ENCODE assay signal across 12 cellular contexts in genomic region chr2:150478206-150478974, GRCh38. TPM values are rescaled to one million over a fixed set of nuclear protein-coding genes. Genes with fewer than 3 reads are reported as not detected.
DNase-seq lines count a peak whose midpoint lies in the region; ATAC-seq, FAIRE-seq and TF ChIP-seq lines count a peak whose summit lies in the region.
"Had no signal": no experiment of that assay in that cellular context is flagged by ENCODE, and none has a peak within 500 bp of the region (broad histone marks: within the 10 kb centered on the region; RNA-seq: fewer than 3 reads in every experiment).

No MANE protein-coding gene starts in this region.

- H3K4me3 ChIP-seq in HCT116 (replicated peaks in 1 of 2; ENCODE audit: low read depth in 1 of 2, low read length in 2 of 2), result peak overlapping the region in 1 of 2 experiments; percentile 42; a peak in 2 of 4 replicates
- H3K4me3 ChIP-seq in GM12878, result no peak overlapping the region
- peak overlapping the region; percentile 19 for H3K4me3 ChIP-seq in thoracic aorta
- no peak overlapping the region for H3K4me3 ChIP-seq in effector memory CD4-positive, alpha-beta T cell (ENCODE audit: insufficient read depth, low read depth, low read length, poor library complexity, severe bottlenecking)
- H3K4me3 ChIP-seq: SK-N-MC, testis had no signal

- in situ Hi-C loops in GM12878 (cut with MboI), result no loop called here

- H3K9me2 ChIP-seq in HCT116 (ENCODE audit: insufficient read depth), result no peaks in the 10 kb centered on the region

- H3K79me2 ChIP-seq in HCT116 (ENCODE audit: insufficient read depth, low read length) (peaks cover 100% of the 10 kb centered on the region), GM12878 (ENCODE audit: control insufficient read depth, insufficient read depth, low read length) (no peaks in the 10 kb centered on the region)

- H3K27me3 ChIP-seq in HCT116 (ENCODE audit: insufficient read depth, low read length), result no peaks in the 10 kb centered on the region
- H3K27me3 ChIP-seq in GM12878 (replicated peaks in 1 of 2; ENCODE audit: control insufficient read depth in 2 of 2, insufficient read depth in 2 of 2, low read length in 1 of 2), result no peaks in the 10 kb centered on the region; a peak in 1 of 4 replicates
- H3K27me3 ChIP-seq in thoracic aorta (replicated peaks; ENCODE audit: insufficient read depth), result no peaks in the 10 kb centered on the region
- H3K27me3 ChIP-seq in effector memory CD4-positive, alpha-beta T cell (replicated peaks; ENCODE audit: control insufficient read depth, insufficient read depth, low read length, poor library complexity, severe bottlenecking), result no peaks in the 10 kb centered on the region
- H3K27me3 ChIP-seq: testis had no signal

- H3K27ac ChIP-seq in HCT116 (ENCODE audit: low read depth, low read length) (peak overlapping the region; percentile 3; the same call in 1 of the 2 replicates), GM12878 (ENCODE audit: control insufficient read depth, insufficient read depth) (no peak overlapping the region), thoracic aorta (peak overlapping the region; percentile 52 to 68)
- H3K27ac ChIP-seq in effector memory CD4-positive, alpha-beta T cell (ENCODE audit: insufficient read depth, low read length, poor library complexity, severe bottlenecking), result no peak overlapping the region
- H3K27ac ChIP-seq: SK-N-MC, testis had no signal

- DNase-seq in HCT116 (ENCODE audit: low read depth, low spot score) (no peak), GM12878 (ENCODE audit: low read depth, low spot score) (no peak), left colon (no peak), thoracic aorta (ENCODE audit: low spot score) (no peak), AML-193 (lab: John Stamatoyannopoulos, UW) (no peak)
- no peak for DNase-seq in effector memory CD4-positive, alpha-beta T cell
- DNase-seq: GF-D8, NCI-H146, testis had no signal

- TF ChIP-seq RAD21 in HCT116 (IDR thresholded peaks at IDR 0.05; ENCODE audit: low read depth) (no peak), GM12878 (IDR thresholded peaks at IDR 0.05; ENCODE audit: insufficient read depth, low read depth, low read length) (no peak)

- TF ChIP-seq POLR2A in HCT116 (IDR thresholded peaks at IDR 0.05; ENCODE audit: borderline replicate concordance, extremely low read depth, insufficient read depth, insufficient read length) (no peak), GM12878 (IDR thresholded peaks at IDR 0.05; ENCODE audit: low read depth, low read length) (no peak)

- CTCF ChIA-PET in HCT116 (lab: Charles Lee), result no interaction called here
- CTCF ChIA-PET in GM12878 (lab: Yijun Ruan, JAX), result interaction anchor here (0.6 to 3.7 kb wide), 6 partner anchors 10 to 572 kb away, joined by 3 to 21 read pairs (median 4); no protein-coding TSS in a partner anchor

- H2AFZ ChIP-seq in HCT116 (ENCODE audit: low read depth, low read length, poor library complexity, severe bottlenecking), result no peak overlapping the region
- no peak overlapping the region for H2AFZ ChIP-seq in GM12878 (ENCODE audit: control insufficient read depth, low read depth, low read length)

- SMC1A ChIA-PET in GM12878 (lab: Charles Lee; ENCODE audit: uncharacterized antibody, unreplicated experiment), result interaction anchor here (0.7 to 5.1 kb wide), 15 partner anchors 10 to 178 kb away, joined by 3 to 29 read pairs (median 7); no protein-coding TSS in a partner anchor

- FAIRE-seq in GM12878 (lab: Jason Lieb, UNC), result no peak

- H3K9ac ChIP-seq in HCT116 (ENCODE audit: low read length) (peak overlapping the region; percentile 50), GM12878 (ENCODE audit: control insufficient read depth, insufficient read depth, low read length) (no peak overlapping the region)

- peak overlapping the region; percentile 79 for H3K4me2 ChIP-seq in HCT116 (ENCODE audit: low read length)
- H3K4me2 ChIP-seq in GM12878 (ENCODE audit: control insufficient read depth, insufficient read depth), result no peak overlapping the region

- H3K36me3 ChIP-seq in HCT116 (ENCODE audit: control insufficient read depth in 1 of 2, insufficient read depth in 2 of 2, low read length in 2 of 2) (peaks cover 2 to 24% of the 10 kb centered on the region in 2 experiments; a peak in 2 of 4 replicates), GM12878 (ENCODE audit: control insufficient read depth in 2 of 2, insufficient read depth in 2 of 2, low read length in 1 of 2) (no peaks in the 10 kb centered on the region), thoracic aorta (peaks cover 7% of the 10 kb centered on the region)
- no peaks in the 10 kb centered on the region for H3K36me3 ChIP-seq in effector memory CD4-positive, alpha-beta T cell (ENCODE audit: control insufficient read depth, insufficient read depth, low read length)

- RAD21 ChIA-PET in HCT116 (lab: Charles Lee; ENCODE audit: low non-redundant PET in 1 of 2, low total read pairs in 2 of 2, uncharacterized antibody in 2 of 2, unreplicated experiment in 2 of 2) (no interaction called here), GM12878 (lab: Charles Lee; ENCODE audit: unreplicated experiment) (interaction anchor here (0.8 to 9.9 kb wide), 14 partner anchors 6 to 132 kb away, joined by 3 to 143 read pairs (median 3); no protein-coding TSS in a partner anchor)

- H3K4me1 ChIP-seq in HCT116 (ENCODE audit: control insufficient read depth in 1 of 2, insufficient read depth in 2 of 2, low read length in 2 of 2) (peaks cover 38 to 98% of the 10 kb centered on the region in 2 experiments), GM12878 (ENCODE audit: control insufficient read depth, insufficient read depth, low read length) (no peaks in the 10 kb centered on the region), thoracic aorta (ENCODE audit: control insufficient read depth in 1 of 2, low read depth in 2 of 2) (peaks cover 34 to 83% of the 10 kb centered on the region in 2 donors)
- H3K4me1 ChIP-seq in effector memory CD4-positive, alpha-beta T cell (ENCODE audit: control insufficient read depth, insufficient read depth, low read length, poor library complexity, severe bottlenecking), result no peaks in the 10 kb centered on the region
- H3K4me1 ChIP-seq: testis had no signal

- H4K20me1 ChIP-seq in HCT116 (ENCODE audit: insufficient read depth) (peaks cover 6% of the 10 kb centered on the region; the same call in 1 of the 2 replicates), GM12878 (ENCODE audit: control insufficient read depth, insufficient read depth) (no peaks in the 10 kb centered on the region)

- no peak for TF ChIP-seq EP300 in GM12878 (IDR thresholded peaks at IDR 0.05; ENCODE audit: borderline replicate concordance in 1 of 2, control insufficient read depth in 1 of 2, low read depth in 2 of 2, low read length in 2 of 2)

- TF ChIP-seq CTCF in HCT116 (IDR thresholded peaks at IDR 0.05 in 2 of 3, conservative IDR thresholded peaks at IDR 0.05 in 1 of 3; ENCODE audit: borderline replicate concordance in 1 of 3, insufficient read depth in 1 of 3, low read depth in 2 of 3, low read length in 2 of 3) (no peak), GM12878 (IDR thresholded peaks at IDR 0.05 in 2 of 3, conservative IDR thresholded peaks at IDR 0.05 in 1 of 3; ENCODE audit: control insufficient read depth in 2 of 3, extremely low read depth in 1 of 3, insufficient read depth in 1 of 3, low read depth in 3 of 3, low read length in 3 of 3) (no peak), thoracic aorta (IDR thresholded peaks at IDR 0.05) (no peak)

- BruUV-seq in HCT116 (replicated peaks; lab: Mats Ljungman, UMichigan) (no TSS peak), GM12878 (replicated peaks; lab: Mats Ljungman, UMichigan) (no TSS peak)

- no peaks in the 10 kb centered on the region for H3K9me3 ChIP-seq in HCT116 (ENCODE audit: control insufficient read depth in 1 of 2, insufficient read depth in 1 of 2, low read depth in 1 of 2, low read length in 2 of 2)
- H3K9me3 ChIP-seq in GM12878 (replicated peaks; ENCODE audit: control insufficient read depth, insufficient read depth, low read length), result no peaks in the 10 kb centered on the region
- H3K9me3 ChIP-seq in thoracic aorta, result no peaks in the 10 kb centered on the region
- no peaks in the 10 kb centered on the region for H3K9me3 ChIP-seq in effector memory CD4-positive, alpha-beta T cell (ENCODE audit: control insufficient read depth, low read length)
- H3K9me3 ChIP-seq: testis had no signal

- WGBS in GM12878 (ENCODE audit: insufficient coverage, insufficient replicate concordance, low lambda C conversion rate, missing lambda C conversion rate), result 11% methylated on average over 5 of the region's 6 CpGs

- POLR2A ChIA-PET in HCT116 (lab: Charles Lee), result no interaction called here
- POLR2A ChIA-PET in GM12878 (lab: Charles Lee), result interaction anchor here (0.6 to 2.1 kb wide), 5 partner anchors 9 to 228 kb away, joined by 3 to 10 read pairs (median 4); no protein-coding TSS in a partner anchor

- intact Hi-C loops in HCT116 (cut with micrococcal nuclease), result no loop called here
- intact Hi-C loops in GM12878 (cut with micrococcal nuclease; ENCODE audit: unreplicated experiment), result no loop called here
- intact Hi-C loops in left colon (cut with DNase I, micrococcal nuclease), result no loop called here

- peak; percentile 55 for ATAC-seq in HCT116
- peak; percentile 16 for ATAC-seq in GM12878
- peak; percentile 31 for ATAC-seq in left colon
- no peak for ATAC-seq in thoracic aorta (ENCODE audit: insufficient number of reproducible peaks, low FRiP score, low read depth)
- ATAC-seq in GM18498 (IDR thresholded peaks at IDR 0.05; ENCODE audit: unreplicated experiment), result no peak
- no peak for ATAC-seq in HG02678 (IDR thresholded peaks at IDR 0.05; ENCODE audit: unreplicated experiment)

TF ChIP-seq in HCT116, 20 proteins besides CTCF, POLR2A, EP300 and RAD21 (continues in another document):
- no peak for TF ChIP-seq SIN3A (IDR thresholded peaks at IDR 0.05; ENCODE audit: low read depth)

RNA-seq across cellular contexts. Expression of gene RND3, which starts 9.1 kb away (rescaled TPM):
- total RNA-seq in HCT116 (2021; ENCODE audit: unreplicated experiment) (15.0 TPM), GM12878 (2014; rRNA removed) (0.90 and 0.98 TPM in 2 replicates), GM12878 (2014; rRNA removed; fragmentation: Illumina TruSeq; extraction: Trizol) (0.72 and 0.92 TPM in 2 replicates), GM12878 (2021) (1.2 and 2.1 TPM in 2 replicates), left colon (10 to 100 TPM; 41.8 to 77.8 TPM), thoracic aorta (100 to 1,000 TPM in 1 of 2 donors, 10 to 100 TPM in 1; 27.9 to 119 TPM)
- polyA plus RNA-seq in HCT116 (2012), result 14.6 and 17.8 TPM in 2 replicates
- total RNA-seq in GM12878 (2013; cell fraction: nucleolus; rRNA removed), result 6.8 and 8.1 TPM in 2 replicates
- polyA plus RNA-seq in GM12878 (2011; ENCODE audit: low read depth), result 0.24 TPM
- polyA plus RNA-seq in GM12878 (2011; rRNA removed) (18.3 and 21.5 TPM in 2 replicates), GM12878 (2014; fragmentation: Illumina TruSeq; extraction: Trizol) (0.93 and 3.7 TPM in 2 replicates), GM12878 (2014; fragmentation: Nextera tagmentation; extraction: Ambion mirVana) (1 to 10 TPM; 1.0 to 1.3 TPM), GM12878 (2014; rRNA removed) (0.50 and 0.52 TPM in 2 replicates), GM12878 (2016; fragmentation: Nextera tagmentation; extraction: Ambion mirVana) (under 1 TPM; 0.38 to 0.94 TPM)
- 6.6 and 7.6 TPM in 2 replicates for polyA plus RNA-seq in GM12878 (2011; cell fraction: cytosol; rRNA removed)
- 7.4 and 11.4 TPM in 2 replicates for polyA plus RNA-seq in GM12878 (2011; cell fraction: nucleus; rRNA removed)
- polyA plus RNA-seq in GM12878 (2012), result 0.12 and 0.34 TPM in 2 replicates
- polyA minus RNA-seq in GM12878 (2011; rRNA and poly(A)+ RNA removed), result 12.8 and 23.0 TPM in 2 replicates
- 4.8 and 5.9 TPM in 2 replicates for polyA minus RNA-seq in GM12878 (2011; cell fraction: cytosol; rRNA and poly(A)+ RNA removed)
- polyA minus RNA-seq in GM12878 (2011; cell fraction: nucleus; rRNA and poly(A)+ RNA removed), result 3.9 and 12.8 TPM in 2 replicates

Comparison
In these comparisons a context has a peak if more than half of its experiments do, and no peak if none do; other contexts are left out.
1. ATAC-seq: peak in HCT116 (single experiment), GM12878 (single experiment) and left colon (single experiment); none in thoracic aorta (single experiment), GM18498 (single experiment) and HG02678 (single experiment).
2. H3K27ac ChIP-seq: peak in HCT116 (single experiment) and thoracic aorta (2 of 2); none in GM12878 (single experiment) and effector memory CD4-positive, alpha-beta T cell (single experiment).